Comparison of ENCODE assay signal across 1 cellular context in genomic region chr12:1583421-1584078, GRCh38.
TF ChIP-seq lines count a peak whose summit lies in the region.

No MANE protein-coding gene starts in this region.

TF ChIP-seq in HepG2, 621 proteins besides CTCF, POLR2A, EP300 and RAD21 (continued from another document):
- TF ChIP-seq E2F2 (CRISPR knock-in tag; IDR thresholded peaks at IDR 0.05; ENCODE audit: borderline replicate concordance) = no peak
- no peak for TF ChIP-seq FOXM1 (CRISPR knock-in tag; IDR thresholded peaks at IDR 0.05)
- no peak for TF ChIP-seq ATF5 (CRISPR knock-in tag; IDR thresholded peaks at IDR 0.05; ENCODE audit: low read depth)
- TF ChIP-seq SRF (IDR thresholded peaks at IDR 0.05; ENCODE audit: low read depth, low read length) = no peak
- TF ChIP-seq ZBTB39 (CRISPR knock-in tag; IDR thresholded peaks at IDR 0.05) = no peak
- no peak for TF ChIP-seq FOXA1 (IDR thresholded peaks at IDR 0.05)
- no peak for TF ChIP-seq FOXA1 (CRISPR knock-in tag; IDR thresholded peaks at IDR 0.05)
- no peak for TF ChIP-seq FOXA3 (CRISPR knock-in tag; IDR thresholded peaks at IDR 0.05)
- peak; percentile 83 for TF ChIP-seq SMC3 (IDR thresholded peaks at IDR 0.05; ENCODE audit: low read length)
- no peak for TF ChIP-seq ZBTB38 (CRISPR knock-in tag; IDR thresholded peaks at IDR 0.05)
- peak; percentile 63 for TF ChIP-seq CEBPG (CRISPR knock-in tag; IDR thresholded peaks at IDR 0.05)
- no peak for TF ChIP-seq KLF12 (CRISPR knock-in tag; IDR thresholded peaks at IDR 0.05; ENCODE audit: borderline replicate concordance)
- TF ChIP-seq GABPB1 (CRISPR knock-in tag; IDR thresholded peaks at IDR 0.05) = no peak
- TF ChIP-seq ZBTB2 (CRISPR knock-in tag; IDR thresholded peaks at IDR 0.05; ENCODE audit: low read depth) = no peak
- no peak for TF ChIP-seq RNF219 (CRISPR knock-in tag; IDR thresholded peaks at IDR 0.05)
- TF ChIP-seq MTF2 (CRISPR knock-in tag; IDR thresholded peaks at IDR 0.05; ENCODE audit: borderline replicate concordance) = no peak
- no peak for TF ChIP-seq HNF4A (CRISPR knock-in tag; IDR thresholded peaks at IDR 0.05)
- TF ChIP-seq TOE1 (CRISPR knock-in tag; IDR thresholded peaks at IDR 0.05) = no peak
- 0 out of 2 replicates have a peak, but pooled peaks have one; percentile 9 for TF ChIP-seq CEBPB (IDR thresholded peaks at IDR 0.05; ENCODE audit: borderline replicate concordance, low read depth, low read length)
- peak; percentile 34 for TF ChIP-seq XRCC5 (optimal IDR thresholded peaks at IDR 0.05; ENCODE audit: low read length)
TF ChIP-seq in HepG2: peak in this region for 6.
